In the genomic region with DNA sequence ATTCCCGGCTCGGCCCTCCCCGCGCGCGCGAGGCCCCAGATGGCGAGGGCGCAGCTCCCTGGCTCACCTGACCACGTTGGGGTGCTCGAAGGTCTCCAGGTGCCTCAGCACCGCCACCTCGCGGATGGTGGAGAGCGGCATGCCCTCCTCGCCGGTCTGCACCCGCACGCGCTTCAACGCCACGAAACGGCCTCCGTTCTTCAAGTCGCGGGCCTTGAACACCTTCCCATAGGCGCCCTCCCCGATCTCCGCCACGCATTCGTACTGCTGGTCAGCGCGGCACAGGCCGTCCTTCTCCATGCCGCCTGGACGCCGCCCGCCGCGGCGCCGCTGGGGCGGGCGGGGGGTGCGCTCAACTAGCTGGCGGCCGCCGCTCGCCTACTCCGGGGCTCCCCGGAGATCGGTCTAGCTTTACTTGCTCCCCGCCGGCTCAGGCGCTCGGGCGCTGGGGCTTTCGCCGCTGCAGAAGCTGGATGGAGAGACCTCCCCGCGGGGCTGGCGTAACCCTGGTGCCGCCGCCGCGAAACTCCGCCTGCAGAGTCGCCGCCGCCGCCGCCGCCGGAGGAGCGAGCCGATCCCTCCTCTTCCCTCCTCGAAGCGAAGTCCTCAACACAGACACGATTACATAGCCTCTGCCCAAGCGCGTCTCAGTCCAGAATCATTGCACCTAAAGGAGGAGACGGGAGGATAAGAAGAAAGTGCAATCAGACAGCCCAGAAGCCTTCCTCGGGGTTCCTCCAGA, we compare ENCODE assay signal across 8 cellular contexts. TPM values are rescaled to one million over a fixed set of nuclear protein-coding genes. Genes with fewer than 3 reads are reported as not detected.
DNase-seq lines count a peak whose midpoint lies in the region; ATAC-seq and TF ChIP-seq lines count a peak whose summit lies in the region.

No MANE protein-coding gene starts in this region.

- ATAC-seq in GM19324 (IDR thresholded peaks at IDR 0.05; ENCODE audit: low FRiP score, unreplicated experiment) (peak; percentile 62), HG03457 (IDR thresholded peaks at IDR 0.05; ENCODE audit: unreplicated experiment) (peak; percentile 42)
- ATAC-seq in effector memory CD8-positive, alpha-beta T cell (replicated peaks): peak; percentile 74

- TF ChIP-seq CTCF in CD14-positive monocyte (IDR thresholded peaks at IDR 0.05) (peak; percentile 82), mesothelial cell of epicardium (IDR thresholded peaks at IDR 0.05; ENCODE audit: unreplicated experiment) (peak; percentile 79)

- H3K4me1 Mint-ChIP-seq in CD14-positive monocyte (peaks cover 32% of the 10 kb centered on the region), mesothelial cell of epicardium (peaks cover 47% of the 10 kb centered on the region)
- H3K4me1 Mint-ChIP-seq in effector memory CD8-positive, alpha-beta T cell (ENCODE audit: low read depth in 2 of 2): peaks cover 28 to 60% of the 10 kb centered on the region in 2 donors

- intact Hi-C loops in CD14-positive monocyte (cut with micrococcal nuclease): loop anchor here (5.0 kb wide), 4 partner anchors 116 to 211 kb away; no protein-coding TSS in a partner anchor

- H3K36me3 Mint-ChIP-seq in CD14-positive monocyte (no peaks in the 10 kb centered on the region), mesothelial cell of epicardium (no peaks in the 10 kb centered on the region)
- peaks cover 27% of the 10 kb centered on the region for H3K36me3 Mint-ChIP-seq in effector memory CD8-positive, alpha-beta T cell (ENCODE audit: insufficient read depth)

- peak; percentile 78 for DNase-seq in CD14-positive monocyte (ENCODE audit: low spot score)
- peak; percentile 78 for DNase-seq in NCI-H774 (lab: John Stamatoyannopoulos, UW)
- peak; percentile 94 for DNase-seq in activated CD8-positive, alpha-beta memory T cell treated with anti-CD3 and anti-CD28 coated beads for 24 hours
- peak; percentile 85 to 89 (median 86) for DNase-seq in effector memory CD8-positive, alpha-beta T cell
- peak; percentile 65 to 88 for DNase-seq in mesothelial cell of epicardium (ENCODE audit: low spot score in 2 of 2, unreplicated experiment in 2 of 2)
- DNase-seq in stimulated activated CD8-positive, alpha-beta memory T cell treated with anti-CD3 and anti-CD28 coated beads, Interleukin-2, amount 100 ng/mL, for 1 hour (ENCODE audit: low read depth in 2 of 2): peak; percentile 72 to 81

- H3K9me3 Mint-ChIP-seq in CD14-positive monocyte (peaks cover 0 to 6% (median 0%) of the 10 kb centered on the region in 7 donors), mesothelial cell of epicardium (no peaks in the 10 kb centered on the region)
- no peaks in the 10 kb centered on the region for H3K9me3 Mint-ChIP-seq in effector memory CD8-positive, alpha-beta T cell

- H3K27me3 Mint-ChIP-seq in CD14-positive monocyte (ENCODE audit: low read depth in 3 of 3) (peaks cover 6 to 10% (median 8%) of the 10 kb centered on the region in 3 donors), mesothelial cell of epicardium (ENCODE audit: low read depth) (no peaks in the 10 kb centered on the region)
- H3K27me3 Mint-ChIP-seq in effector memory CD8-positive, alpha-beta T cell: no peaks in the 10 kb centered on the region

- peak overlapping the region; percentile 85 to 96 (median 93) for H3K27ac Mint-ChIP-seq in CD14-positive monocyte
- H3K27ac Mint-ChIP-seq in effector memory CD8-positive, alpha-beta T cell: peak overlapping the region; percentile 78 to 97
- H3K27ac Mint-ChIP-seq in mesothelial cell of epicardium: peak overlapping the region; percentile 99

- H3K4me3 Mint-ChIP-seq in CD14-positive monocyte (peak overlapping the region; percentile 100), mesothelial cell of epicardium (peak overlapping the region; percentile 87)
- peak overlapping the region; percentile 87 to 100 for H3K4me3 Mint-ChIP-seq in effector memory CD8-positive, alpha-beta T cell

RNA-seq across cellular contexts. Expression of gene CDK6, which starts 3.2 kb away (rescaled TPM):
- 1 to 10 TPM; 3.4 to 4.3 TPM for polyA plus RNA-seq in CD14-positive monocyte
- total RNA-seq in mesothelial cell of epicardium: 136 to 138 TPM (median 138 TPM) in 3 replicates

Comparison
In these comparisons a context has a peak if more than half of its experiments do, and no peak if none do; other contexts are left out.
1. Peak in every context shown above with its lines: DNase-seq and ATAC-seq.